ENCODE assay signal across 1 cellular context in genomic region chr17:58338907-58339774, GRCh38.
TF ChIP-seq lines count a peak whose summit lies in the region.

No MANE protein-coding gene starts in this region.

TF ChIP-seq in GM12878, 131 proteins besides CTCF, POLR2A, EP300 and RAD21 (continued from another document):
- TF ChIP-seq ZBTB33 (IDR thresholded peaks at IDR 0.05), result 0 out of 2 replicates have a peak, but pooled peaks have one; percentile 61
- peak; percentile 64; the same call in 1 of the 2 replicates for TF ChIP-seq ELK1 (IDR thresholded peaks at IDR 0.05; ENCODE audit: low read depth, low read length)
- TF ChIP-seq USF2 (IDR thresholded peaks at IDR 0.05; ENCODE audit: borderline replicate concordance, low read depth, low read length), result peak; percentile 19
- TF ChIP-seq CREB1 (IDR thresholded peaks at IDR 0.05; ENCODE audit: low read depth), result no peak
- no peak for TF ChIP-seq RBBP5 (conservative IDR thresholded peaks at IDR 0.05)
- TF ChIP-seq FOXM1 (IDR thresholded peaks at IDR 0.05; ENCODE audit: low read depth, low read length), result no peak
- TF ChIP-seq BHLHE40 (IDR thresholded peaks at IDR 0.05; ENCODE audit: borderline replicate concordance in 1 of 2, low read depth in 2 of 2, low read length in 1 of 2), result peak; percentile 86 to 90
- TF ChIP-seq JUND (IDR thresholded peaks at IDR 0.05; ENCODE audit: low read depth, low read length), result no peak
- TF ChIP-seq BACH1 (IDR thresholded peaks at IDR 0.05; ENCODE audit: borderline replicate concordance), result no peak; the same call in 1 of the 2 replicates
- no peak for TF ChIP-seq CBX5 (IDR thresholded peaks at IDR 0.05; ENCODE audit: low read depth)
- no peak for TF ChIP-seq IRF5 (IDR thresholded peaks at IDR 0.05; ENCODE audit: borderline replicate concordance)
